Comparison of ENCODE assay signal across 2 cellular contexts in the genomic region with DNA sequence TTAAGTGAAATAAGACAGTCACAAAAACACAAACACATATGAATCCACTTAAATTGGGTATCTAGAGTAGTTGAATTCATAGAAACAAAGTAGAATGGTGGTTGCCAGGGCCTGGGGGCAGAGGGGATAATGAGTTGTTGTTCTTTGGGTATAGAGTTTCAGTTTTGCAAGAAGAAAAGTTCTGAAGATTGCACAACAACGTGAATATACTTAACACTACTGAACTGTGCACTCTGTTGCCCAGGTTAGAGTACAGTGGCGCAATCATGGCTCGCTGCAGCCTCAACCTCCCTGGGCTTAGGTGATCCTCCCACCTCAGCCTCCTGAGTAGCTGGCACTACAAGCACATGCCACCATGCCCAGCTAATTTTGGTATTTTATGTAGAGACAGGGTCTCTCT.
TF ChIP-seq lines count a peak whose summit lies in the region.

No MANE protein-coding gene starts in this region.

TF ChIP-seq in A549, 52 proteins besides CTCF, POLR2A, EP300 and RAD21:
- no peak for TF ChIP-seq HEYL (CRISPR knock-in tag; IDR thresholded peaks at IDR 0.05)
- TF ChIP-seq, protein P1, sequence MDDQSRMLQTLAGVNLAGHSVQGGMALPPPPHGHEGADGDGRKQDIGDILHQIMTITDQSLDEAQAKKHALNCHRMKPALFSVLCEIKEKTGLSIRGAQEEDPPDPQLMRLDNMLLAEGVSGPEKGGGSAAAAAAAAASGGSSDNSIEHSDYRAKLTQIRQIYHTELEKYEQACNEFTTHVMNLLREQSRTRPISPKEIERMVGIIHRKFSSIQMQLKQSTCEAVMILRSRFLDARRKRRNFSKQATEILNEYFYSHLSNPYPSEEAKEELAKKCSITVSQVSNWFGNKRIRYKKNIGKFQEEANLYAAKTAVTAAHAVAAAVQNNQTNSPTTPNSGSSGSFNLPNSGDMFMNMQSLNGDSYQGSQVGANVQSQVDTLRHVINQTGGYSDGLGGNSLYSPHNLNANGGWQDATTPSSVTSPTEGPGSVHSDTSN (IDR thresholded peaks at IDR 0.05): no peak
- no peak for TF ChIP-seq SMC3 (IDR thresholded peaks at IDR 0.05)
- TF ChIP-seq MAZ (IDR thresholded peaks at IDR 0.05; ENCODE audit: borderline replicate concordance, low read depth, low read length): no peak
- TF ChIP-seq PHF8 (IDR thresholded peaks at IDR 0.05; ENCODE audit: borderline replicate concordance, low read depth): no peak
- TF ChIP-seq, protein P2, sequence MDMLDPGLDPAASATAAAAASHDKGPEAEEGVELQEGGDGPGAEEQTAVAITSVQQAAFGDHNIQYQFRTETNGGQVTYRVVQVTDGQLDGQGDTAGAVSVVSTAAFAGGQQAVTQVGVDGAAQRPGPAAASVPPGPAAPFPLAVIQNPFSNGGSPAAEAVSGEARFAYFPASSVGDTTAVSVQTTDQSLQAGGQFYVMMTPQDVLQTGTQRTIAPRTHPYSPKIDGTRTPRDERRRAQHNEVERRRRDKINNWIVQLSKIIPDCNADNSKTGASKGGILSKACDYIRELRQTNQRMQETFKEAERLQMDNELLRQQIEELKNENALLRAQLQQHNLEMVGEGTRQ (IDR thresholded peaks at IDR 0.05): no peak
- no peak for TF ChIP-seq SREBF2 (IDR thresholded peaks at IDR 0.05)
- no peak for TF ChIP-seq KDM5A (IDR thresholded peaks at IDR 0.05)
- TF ChIP-seq RNF2 (IDR thresholded peaks at IDR 0.05; ENCODE audit: borderline replicate concordance, low read depth): no peak
- TF ChIP-seq NFE2L2 (conservative IDR thresholded peaks at IDR 0.05; ENCODE audit: low read length): no peak
- no peak for TF ChIP-seq EHF (CRISPR knock-in tag; IDR thresholded peaks at IDR 0.05)
- no peak for TF ChIP-seq GATA3 (IDR thresholded peaks at IDR 0.05; ENCODE audit: borderline replicate concordance)
- 0 out of 2 replicates have a peak, but pooled peaks have one; percentile 29 for TF ChIP-seq TFCP2L1 (CRISPR knock-in tag; IDR thresholded peaks at IDR 0.05)
- TF ChIP-seq BHLHE40 (IDR thresholded peaks at IDR 0.05; ENCODE audit: low read depth, low read length): no peak
- TF ChIP-seq, protein P3, sequence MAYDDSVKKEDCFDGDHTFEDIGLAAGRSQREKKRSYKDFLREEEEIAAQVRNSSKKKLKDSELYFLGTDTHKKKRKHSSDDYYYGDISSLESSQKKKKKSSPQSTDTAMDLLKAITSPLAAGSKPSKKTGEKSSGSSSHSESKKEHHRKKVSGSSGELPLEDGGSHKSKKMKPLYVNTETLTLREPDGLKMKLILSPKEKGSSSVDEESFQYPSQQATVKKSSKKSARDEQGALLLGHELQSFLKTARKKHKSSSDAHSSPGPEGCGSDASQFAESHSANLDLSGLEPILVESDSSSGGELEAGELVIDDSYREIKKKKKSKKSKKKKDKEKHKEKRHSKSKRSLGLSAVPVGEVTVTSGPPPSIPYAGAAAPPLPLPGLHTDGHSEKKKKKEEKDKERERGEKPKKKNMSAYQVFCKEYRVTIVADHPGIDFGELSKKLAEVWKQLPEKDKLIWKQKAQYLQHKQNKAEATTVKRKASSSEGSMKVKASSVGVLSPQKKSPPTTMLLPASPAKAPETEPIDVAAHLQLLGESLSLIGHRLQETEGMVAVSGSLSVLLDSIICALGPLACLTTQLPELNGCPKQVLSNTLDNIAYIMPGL (CRISPR knock-in tag; IDR thresholded peaks at IDR 0.05; ENCODE audit: borderline replicate concordance): no peak
- TF ChIP-seq HOXA7 (CRISPR knock-in tag; IDR thresholded peaks at IDR 0.05): no peak
- no peak for TF ChIP-seq FOXS1 (CRISPR knock-in tag; IDR thresholded peaks at IDR 0.05)
- no peak for TF ChIP-seq FOSL2 (IDR thresholded peaks at IDR 0.05)
- 0 out of 2 replicates have a peak, but pooled peaks have one; percentile 15 for TF ChIP-seq FOSL2 (CRISPR knock-in tag; IDR thresholded peaks at IDR 0.05)
- TF ChIP-seq JUNB (IDR thresholded peaks at IDR 0.05): no peak
- peak; percentile 0 for TF ChIP-seq ZFP36 (IDR thresholded peaks at IDR 0.05; ENCODE audit: borderline replicate concordance, partially characterized antibody)
- TF ChIP-seq RFX5 (IDR thresholded peaks at IDR 0.05): no peak
- no peak for TF ChIP-seq HDAC2 (IDR thresholded peaks at IDR 0.05)
- peak; percentile 83 to 89 for TF ChIP-seq CEBPB (IDR thresholded peaks at IDR 0.05)
- TF ChIP-seq, protein P4, sequence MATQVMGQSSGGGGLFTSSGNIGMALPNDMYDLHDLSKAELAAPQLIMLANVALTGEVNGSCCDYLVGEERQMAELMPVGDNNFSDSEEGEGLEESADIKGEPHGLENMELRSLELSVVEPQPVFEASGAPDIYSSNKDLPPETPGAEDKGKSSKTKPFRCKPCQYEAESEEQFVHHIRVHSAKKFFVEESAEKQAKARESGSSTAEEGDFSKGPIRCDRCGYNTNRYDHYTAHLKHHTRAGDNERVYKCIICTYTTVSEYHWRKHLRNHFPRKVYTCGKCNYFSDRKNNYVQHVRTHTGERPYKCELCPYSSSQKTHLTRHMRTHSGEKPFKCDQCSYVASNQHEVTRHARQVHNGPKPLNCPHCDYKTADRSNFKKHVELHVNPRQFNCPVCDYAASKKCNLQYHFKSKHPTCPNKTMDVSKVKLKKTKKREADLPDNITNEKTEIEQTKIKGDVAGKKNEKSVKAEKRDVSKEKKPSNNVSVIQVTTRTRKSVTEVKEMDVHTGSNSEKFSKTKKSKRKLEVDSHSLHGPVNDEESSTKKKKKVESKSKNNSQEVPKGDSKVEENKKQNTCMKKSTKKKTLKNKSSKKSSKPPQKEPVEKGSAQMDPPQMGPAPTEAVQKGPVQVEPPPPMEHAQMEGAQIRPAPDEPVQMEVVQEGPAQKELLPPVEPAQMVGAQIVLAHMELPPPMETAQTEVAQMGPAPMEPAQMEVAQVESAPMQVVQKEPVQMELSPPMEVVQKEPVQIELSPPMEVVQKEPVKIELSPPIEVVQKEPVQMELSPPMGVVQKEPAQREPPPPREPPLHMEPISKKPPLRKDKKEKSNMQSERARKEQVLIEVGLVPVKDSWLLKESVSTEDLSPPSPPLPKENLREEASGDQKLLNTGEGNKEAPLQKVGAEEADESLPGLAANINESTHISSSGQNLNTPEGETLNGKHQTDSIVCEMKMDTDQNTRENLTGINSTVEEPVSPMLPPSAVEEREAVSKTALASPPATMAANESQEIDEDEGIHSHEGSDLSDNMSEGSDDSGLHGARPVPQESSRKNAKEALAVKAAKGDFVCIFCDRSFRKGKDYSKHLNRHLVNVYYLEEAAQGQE (IDR thresholded peaks at IDR 0.05): no peak
- TF ChIP-seq, protein P5, sequence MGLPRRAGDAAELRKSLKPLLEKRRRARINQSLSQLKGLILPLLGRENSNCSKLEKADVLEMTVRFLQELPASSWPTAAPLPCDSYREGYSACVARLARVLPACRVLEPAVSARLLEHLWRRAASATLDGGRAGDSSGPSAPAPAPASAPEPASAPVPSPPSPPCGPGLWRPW (IDR thresholded peaks at IDR 0.05): peak; percentile 43; the same call in 1 of the 2 replicates
- no peak for TF ChIP-seq ESRRA (IDR thresholded peaks at IDR 0.05; ENCODE audit: borderline replicate concordance, low read length)

TF ChIP-seq in K562, 482 proteins besides CTCF, POLR2A, EP300 and RAD21:
- TF ChIP-seq HNRNPUL1 (IDR thresholded peaks at IDR 0.05; ENCODE audit: low read length): no peak
- peak; percentile 81 for TF ChIP-seq CEBPB (tag; IDR thresholded peaks at IDR 0.05)
- no peak for TF ChIP-seq CEBPG (CRISPR knock-in tag; IDR thresholded peaks at IDR 0.05)
- peak; percentile 37 to 60; a peak in 2 of 4 replicates for TF ChIP-seq CEBPG (tag; conservative IDR thresholded peaks at IDR 0.05 in 1 of 2, IDR thresholded peaks at IDR 0.05 in 1 of 2)
